Comparison of ENCODE assay signal across 1 cellular context in the genomic region with DNA sequence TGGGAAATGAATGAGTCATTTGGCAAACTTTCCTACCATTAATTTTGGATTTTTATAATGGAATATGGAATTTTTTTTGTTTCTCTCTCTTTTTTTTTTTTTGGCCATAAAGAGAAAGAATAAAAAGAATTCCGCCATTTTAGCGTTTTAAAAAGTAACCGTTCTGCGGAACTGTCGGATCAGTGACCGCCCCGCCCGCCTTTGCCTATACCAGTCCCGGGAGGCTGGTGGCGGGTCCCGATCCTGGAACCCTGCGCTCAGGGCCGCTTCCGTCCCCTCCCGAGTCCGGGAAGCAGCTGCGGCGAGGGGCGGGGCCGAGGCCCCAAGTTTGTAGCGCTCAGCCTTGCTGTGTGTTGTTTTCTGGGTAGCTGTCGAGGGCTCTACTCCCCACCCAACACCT.
TF ChIP-seq lines count a peak whose summit lies in the region.

No MANE protein-coding gene starts in this region.

TF ChIP-seq in A549, 52 proteins besides CTCF, POLR2A, EP300 and RAD21 (continued from another document):
- no peak for TF ChIP-seq BHLHE40 (IDR thresholded peaks at IDR 0.05; ENCODE audit: low read depth, low read length)
- no peak for TF ChIP-seq PHF8 (IDR thresholded peaks at IDR 0.05; ENCODE audit: borderline replicate concordance, low read depth)
- TF ChIP-seq, protein P1, sequence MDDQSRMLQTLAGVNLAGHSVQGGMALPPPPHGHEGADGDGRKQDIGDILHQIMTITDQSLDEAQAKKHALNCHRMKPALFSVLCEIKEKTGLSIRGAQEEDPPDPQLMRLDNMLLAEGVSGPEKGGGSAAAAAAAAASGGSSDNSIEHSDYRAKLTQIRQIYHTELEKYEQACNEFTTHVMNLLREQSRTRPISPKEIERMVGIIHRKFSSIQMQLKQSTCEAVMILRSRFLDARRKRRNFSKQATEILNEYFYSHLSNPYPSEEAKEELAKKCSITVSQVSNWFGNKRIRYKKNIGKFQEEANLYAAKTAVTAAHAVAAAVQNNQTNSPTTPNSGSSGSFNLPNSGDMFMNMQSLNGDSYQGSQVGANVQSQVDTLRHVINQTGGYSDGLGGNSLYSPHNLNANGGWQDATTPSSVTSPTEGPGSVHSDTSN (IDR thresholded peaks at IDR 0.05) = no peak
TF ChIP-seq in A549: peak in this region for 0.
